8 cellular contexts compared by ENCODE assay signal in genomic region chr6:28980797-28981390, GRCh38. TPM values are rescaled to one million over a fixed set of nuclear protein-coding genes. Genes with fewer than 3 reads are reported as not detected.
DNase-seq lines count a peak whose midpoint lies in the region; ATAC-seq, FAIRE-seq and TF ChIP-seq lines count a peak whose summit lies in the region.

No MANE protein-coding gene starts in this region.

- peak overlapping the region; percentile 95 for H3K4me3 Mint-ChIP-seq in nephron progenitor cell

- ATAC-seq in GM18505 (IDR thresholded peaks at IDR 0.05; ENCODE audit: unreplicated experiment), result peak; percentile 42

- peak overlapping the region; percentile 59 for H3K4me3 ChIP-seq in fibroblast of the aortic adventitia (ENCODE audit: low read depth, low read length)

- peak overlapping the region; percentile 98 for H3K27ac Mint-ChIP-seq in nephron progenitor cell

- peak; percentile 58 for FAIRE-seq in HTR-8/SVneo (lab: Jason Lieb, UNC)
- FAIRE-seq in urothelium cell line (lab: Jason Lieb, UNC), result peak; percentile 68

- TF ChIP-seq CTCF in AG09319 (IDR thresholded peaks at IDR 0.05; ENCODE audit: low read depth, low read length) (peak; percentile 37), fibroblast of the aortic adventitia (IDR thresholded peaks at IDR 0.05; ENCODE audit: insufficient read depth, low read length) (peak; percentile 56), nephron progenitor cell (IDR thresholded peaks at IDR 0.05) (peak; percentile 45)

- DNase-seq in AG09319 (ENCODE audit: extremely low read depth, low read depth) (no peak), HTR-8/SVneo (ENCODE audit: insufficient read length, low spot score) (peak; percentile 75), OCI-M1 (lab: John Stamatoyannopoulos, UW) (peak; percentile 99), fibroblast of the aortic adventitia (ENCODE audit: low read depth) (peak; percentile 67), nephron progenitor cell (peak; percentile 73), urothelium cell line (ENCODE audit: low spot score) (peak; percentile 82)
- peak; percentile 70 to 71 for DNase-seq in activated T-cell treated with anti-CD3 and anti-CD28 coated beads, Interleukin-2, amount 50 U/mL, for 48 hours

- peaks cover 19% of the 10 kb centered on the region for H3K36me3 Mint-ChIP-seq in nephron progenitor cell (ENCODE audit: low read depth)

- H3K4me1 Mint-ChIP-seq in nephron progenitor cell, result peaks cover 87% of the 10 kb centered on the region

- H3K9me3 Mint-ChIP-seq in nephron progenitor cell, result peaks cover 24% of the 10 kb centered on the region

- no peak for TF ChIP-seq POLR2A in GM18505 (IDR thresholded peaks at IDR 0.05; ENCODE audit: borderline replicate concordance, extremely low read depth, insufficient read depth, insufficient read length)

- peaks cover 35% of the 10 kb centered on the region for H3K27me3 Mint-ChIP-seq in nephron progenitor cell (ENCODE audit: low read depth, poor library complexity)

RNA-seq across cellular contexts. Expression of gene ZNF311, which starts 24.2 kb away (rescaled TPM):
- total RNA-seq in fibroblast of the aortic adventitia (ENCODE audit: low replicate concordance), result 1.3 and 2.5 TPM in 2 replicates

RNA-seq across cellular contexts. Expression of gene TRIM27, which starts 57.1 kb away (rescaled TPM):
- total RNA-seq in fibroblast of the aortic adventitia (ENCODE audit: low replicate concordance), result 32.7 and 49.7 TPM in 2 replicates
